In the genomic region with DNA sequence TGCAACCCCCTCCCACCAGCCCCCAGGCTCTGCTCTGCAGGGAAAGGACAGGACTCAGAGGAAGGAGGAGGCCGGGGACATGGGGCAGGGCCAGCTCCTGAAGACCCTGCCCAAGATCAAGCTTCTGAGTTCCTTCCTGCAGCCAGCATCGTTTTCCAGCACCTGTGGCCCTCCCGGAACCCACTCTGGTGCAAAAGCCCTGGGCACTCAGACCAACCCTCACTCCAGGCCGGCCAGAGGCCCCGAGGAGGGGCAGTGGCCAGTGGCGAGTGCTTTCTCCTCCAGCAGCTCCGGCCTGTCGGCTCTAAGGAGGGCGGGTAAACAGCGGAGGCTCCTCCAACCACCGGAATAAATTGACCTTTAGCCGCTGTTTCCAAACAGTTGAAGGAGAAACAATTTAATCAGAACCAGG, we compare ENCODE assay signal across 20 cellular contexts. TPM values are rescaled to one million over a fixed set of nuclear protein-coding genes. Genes with fewer than 3 reads are reported as not detected.
DNase-seq lines count a peak whose midpoint lies in the region; ATAC-seq and TF ChIP-seq lines count a peak whose summit lies in the region.
"Had no signal": no experiment of that assay in that cellular context is flagged by ENCODE, and none has a peak within 500 bp of the region (broad histone marks: within the 10 kb centered on the region; RNA-seq: fewer than 3 reads in every experiment).

No MANE protein-coding gene starts in this region.

- TF ChIP-seq CTCF in nephron progenitor cell (IDR thresholded peaks at IDR 0.05) (no peak), body of pancreas (IDR thresholded peaks at IDR 0.05) (no peak)

- no peaks in the 10 kb centered on the region for H3K9me3 Mint-ChIP-seq in nephron progenitor cell
- H3K9me3 Mint-ChIP-seq: CD14-positive monocyte had no signal

- H3K4me3 ChIP-seq in body of pancreas, result no peak overlapping the region
- H3K4me3 ChIP-seq: SK-N-MC had no signal

- intact Hi-C loops in Right ventricle myocardium superior (cut with DNase I) (no loop called here), cardiac septum (cut with DNase I) (no loop called here), body of pancreas (cut with DNase I) (no loop called here)

- peak; percentile 24 for DNase-seq in Right ventricle myocardium superior
- DNase-seq in cardiac septum (ENCODE audit: low spot score), result no peak
- peak; percentile 9 for DNase-seq in fibroblast of the conjunctiva (ENCODE audit: low read depth)
- peak; percentile 3 for DNase-seq in nephron progenitor cell
- no peak for DNase-seq in body of pancreas
- no peak for DNase-seq in activated CD4-positive, alpha-beta T cell treated with anti-CD3 and anti-CD28 coated beads for 48 hours
- DNase-seq in DMS 273 (lab: John Stamatoyannopoulos, UW; ENCODE audit: unreplicated experiment), result no peak
- DNase-seq in inferior parietal cortex (ENCODE audit: extremely low spot score), result no peak
- DNase-seq: DMS79, NCI-H1694, NCI-H2081, NCI-H2171 treated with DMSO at 0.1 percent for 48 hours, NCI-H524 treated with DMSO at 0.1 percent for 48 hours, NCI-H82, SHP77 treated with DMSO at 0.1 percent for 48 hours had no signal

- no peak overlapping the region for H3K27ac ChIP-seq in body of pancreas
- H3K27ac ChIP-seq: SK-N-MC had no signal

- no peaks in the 10 kb centered on the region for H3K36me3 ChIP-seq in body of pancreas (replicated peaks in 1 of 2; ENCODE audit: insufficient read depth in 1 of 2, low read depth in 2 of 2)

- ATAC-seq in Right ventricle myocardium superior (ENCODE audit: poor library complexity) (no peak), body of pancreas (no peak)

- H3K9me3 ChIP-seq in body of pancreas, result no peaks in the 10 kb centered on the region

- no peak overlapping the region for H3K4me3 Mint-ChIP-seq in nephron progenitor cell
- H3K4me3 Mint-ChIP-seq: CD14-positive monocyte had no signal

- TF ChIP-seq POLR2A in body of pancreas (IDR thresholded peaks at IDR 0.05), result no peak

- H3K36me3 Mint-ChIP-seq in nephron progenitor cell (ENCODE audit: low read depth), result no peaks in the 10 kb centered on the region
- H3K36me3 Mint-ChIP-seq: CD14-positive monocyte had no signal

- H3K4me1 Mint-ChIP-seq in nephron progenitor cell, result peaks cover 20% of the 10 kb centered on the region
- H3K4me1 Mint-ChIP-seq: CD14-positive monocyte had no signal

- H3K4me1 ChIP-seq in body of pancreas, result no peaks in the 10 kb centered on the region

- H3K27me3 ChIP-seq in body of pancreas, result no peaks in the 10 kb centered on the region

- 74% methylated on average over 12 of the region's 12 CpGs; no CpG with 5 or more reads in 1 of the 2 donors for WGBS in body of pancreas, 2 donors

- peaks cover 14% of the 10 kb centered on the region for H3K27me3 Mint-ChIP-seq in nephron progenitor cell (ENCODE audit: low read depth, poor library complexity)

- no peak overlapping the region for H3K27ac Mint-ChIP-seq in nephron progenitor cell
- H3K27ac Mint-ChIP-seq: CD14-positive monocyte had no signal

RNA-seq across cellular contexts. Expression of a gene that starts 10.9 kb away (rescaled TPM):
- not detected for total RNA-seq in Right ventricle myocardium superior
- 0.89 TPM for total RNA-seq in cardiac septum
- 1 to 10 TPM; 2.6 to 9.6 TPM for total RNA-seq in body of pancreas
- total RNA-seq: A172, RPMI7951 had no signal

RNA-seq across cellular contexts. Expression of a gene that starts 14.2 kb away (rescaled TPM):
- 42.5 TPM for total RNA-seq in Right ventricle myocardium superior
- 67.8 TPM for total RNA-seq in cardiac septum
- 10 to 100 TPM in 1 of 2 donors, not detected in 1; 19.4 TPM for total RNA-seq in body of pancreas
- total RNA-seq: A172, M059J, RPMI7951 had no signal

Comparison
In these comparisons a context has a peak if more than half of its experiments do, and no peak if none do; other contexts are left out.
1. DNase-seq: peak in Right ventricle myocardium superior (single experiment), fibroblast of the conjunctiva (single experiment) and nephron progenitor cell (single experiment); none in cardiac septum (single experiment), body of pancreas (0 of 4), activated CD4-positive, alpha-beta T cell treated with anti-CD3 and anti-CD28 coated beads for 48 hours (single experiment), DMS 273 (single experiment) and inferior parietal cortex (single experiment).